Comparison of ENCODE assay signal across 9 cellular contexts in genomic region chr16:67668495-67669157, GRCh38. TPM values are rescaled to one million over a fixed set of nuclear protein-coding genes. Genes with fewer than 3 reads are reported as not detected.
A peak's percentile ranks its signal among the peaks of the same experiment; 100 is the strongest.
DNase-seq lines count a peak whose midpoint lies in the region; ATAC-seq, FAIRE-seq and TF ChIP-seq lines count a peak whose summit lies in the region.
"Had no signal": no experiment of that assay in that cellular context is flagged by ENCODE, and none has a peak within 500 bp of the region (broad histone marks: within the 10 kb centered on the region; RNA-seq: fewer than 3 reads in every experiment).

No MANE protein-coding gene starts in this region.

- TF ChIP-seq CTCF in AG04450 (IDR thresholded peaks at IDR 0.05; ENCODE audit: low read depth, low read length) (0 out of 2 replicates have a peak, but pooled peaks have one; percentile 1), GM12865 (IDR thresholded peaks at IDR 0.05; ENCODE audit: insufficient read depth, low read depth, low read length, missing control alignments) (peak; percentile 38), WERI-Rb-1 (IDR thresholded peaks at IDR 0.05; ENCODE audit: low read depth, low read length) (0 out of 2 replicates have a peak, but pooled peaks have one; percentile 9)

- H3K4me3 ChIP-seq in AG04450 (ENCODE audit: low read depth, low read length) (no peak overlapping the region), GM12865 (ENCODE audit: low read depth, low read length) (no peak overlapping the region), WERI-Rb-1 (ENCODE audit: low read depth, low read length) (no peak overlapping the region)
- H3K4me3 ChIP-seq: thoracic aorta had no signal

- POLR2A ChIA-PET in AG04450 (lab: Yijun Ruan, JAX), result no interaction called here

- no peak for FAIRE-seq in RCC 7860 (lab: Jason Lieb, UNC)

- CTCF ChIA-PET in AG04450 (lab: Charles Lee), result interaction anchor here (0.6 to 11.4 kb wide), 12 partner anchors 11 to 187 kb away, joined by 3 to 181 read pairs (median 6); partner anchors contain the start of genes ATP6V0D1 and CTCF

- DNase-seq in AG04450 (ENCODE audit: low read depth, low spot score) (no peak), GM12865 (ENCODE audit: low read depth) (no peak), WERI-Rb-1 (no peak), germinal center (ENCODE audit: low spot score) (peak; percentile 64), kidney tubule cell (ENCODE audit: low spot score) (no peak), RCC 7860 (ENCODE audit: low spot score) (no peak)
- DNase-seq in activated effector memory CD4-positive, alpha-beta T cell treated with Interleukin-2 at 50 U/mL for 16 hours, result no peak

- H3K9me3 ChIP-seq in AG04450 (ENCODE audit: control insufficient read depth, insufficient read depth, low read length), result no peaks in the 10 kb centered on the region
- H3K9me3 ChIP-seq in WERI-Rb-1 (ENCODE audit: severe bottlenecking), result no peaks in the 10 kb centered on the region
- H3K9me3 ChIP-seq: thoracic aorta had no signal

- H3K27ac ChIP-seq in AG04450 (ENCODE audit: low read depth, low read length) (no peak overlapping the region), WERI-Rb-1 (peak overlapping the region; percentile 25)

- peaks cover 12% of the 10 kb centered on the region for H3K36me3 ChIP-seq in WERI-Rb-1
- H3K36me3 ChIP-seq: thoracic aorta had no signal

- ATAC-seq in HG02642 (IDR thresholded peaks at IDR 0.05; ENCODE audit: poor library complexity, unreplicated experiment), result no peak

- no peaks in the 10 kb centered on the region for H3K27me3 ChIP-seq in AG04450 (ENCODE audit: control insufficient read depth, insufficient read depth, low read length)
- H3K27me3 ChIP-seq in WERI-Rb-1 (ENCODE audit: insufficient read depth, low read depth, severe bottlenecking), result no peaks in the 10 kb centered on the region

RNA-seq across cellular contexts. Expression of gene C16orf86, which starts 2.0 kb away (rescaled TPM):
- 0.55 and 0.56 TPM in 2 replicates for polyA plus RNA-seq in AG04450 (2011; rRNA removed)
- 0.41 TPM in 1 of 2 replicates, not detected in the other for polyA minus RNA-seq in AG04450 (2011; rRNA and poly(A)+ RNA removed)

RNA-seq across cellular contexts. Expression of gene ENKD1, which starts 2.1 kb away (rescaled TPM):
- 3.6 and 4.2 TPM in 2 replicates for polyA plus RNA-seq in AG04450 (2011; rRNA removed)
- polyA minus RNA-seq in AG04450 (2011; rRNA and poly(A)+ RNA removed), result 1.5 and 2.6 TPM in 2 replicates

RNA-seq across cellular contexts. Expression of gene PARD6A, which starts 7.9 kb away (rescaled TPM):
- 0.42 and 0.53 TPM in 2 replicates for polyA plus RNA-seq in AG04450 (2011; rRNA removed)
- 0.97 TPM in 1 of 2 replicates, not detected in the other for polyA minus RNA-seq in AG04450 (2011; rRNA and poly(A)+ RNA removed)

RNA-seq across cellular contexts. Expression of gene ACD, which starts 8.6 kb away (rescaled TPM):
- 11.4 and 16.5 TPM in 2 replicates for polyA plus RNA-seq in AG04450 (2011; rRNA removed)
- 9.6 and 16.0 TPM in 2 replicates for polyA minus RNA-seq in AG04450 (2011; rRNA and poly(A)+ RNA removed)

RNA-seq across cellular contexts. Expression of gene CARMIL2, which starts 23.7 kb away (rescaled TPM):
- polyA plus RNA-seq in AG04450 (2011; rRNA removed), result 0.09 and 0.11 TPM in 2 replicates
- 0.09 TPM in 1 of 2 replicates, not detected in the other for polyA minus RNA-seq in AG04450 (2011; rRNA and poly(A)+ RNA removed)
